ENCODE assay signal across 8 cellular contexts in genomic region chr9:38160613-38161215, GRCh38.
DNase-seq lines count a peak whose midpoint lies in the region; TF ChIP-seq lines count a peak whose summit lies in the region.

No MANE protein-coding gene starts in this region.

- WGBS in liver: 42% methylated on average over 9 of the region's 9 CpGs

- TF ChIP-seq CTCF in chondrocyte (IDR thresholded peaks at IDR 0.05) (peak; percentile 85), liver (IDR thresholded peaks at IDR 0.05; ENCODE audit: low read depth, low read length, missing input control) (peak; percentile 74)

- peak; percentile 22 for DNase-seq in NCI-H345 (lab: John Stamatoyannopoulos, UW)
- DNase-seq in NCI-H345 treated with DMSO at 0.1 percent for 48 hours (lab: John Stamatoyannopoulos, UW; ENCODE audit: unreplicated experiment): no peak
- peak; percentile 40 for DNase-seq in NCI-H1092 treated with DMSO at 0.1 percent for 48 hours (lab: John Stamatoyannopoulos, UW)
- peak; percentile 22 for DNase-seq in activated CD4-positive, alpha-beta T cell treated with anti-CD3 and anti-CD28 coated beads for 1 hour
- no peak for DNase-seq in chondrocyte (ENCODE audit: low spot score)
- peak; percentile 27 for DNase-seq in stimulated activated CD8-positive, alpha-beta memory T cell treated with anti-CD3 and anti-CD28 coated beads, Interleukin-15, amount 100 ng/mL, for 24 hours (ENCODE audit: low read depth)
- DNase-seq in OCI-M2 (lab: John Stamatoyannopoulos, UW; ENCODE audit: unreplicated experiment): no peak

- H3K9me3 ChIP-seq in liver (ENCODE audit: control insufficient read depth in 4 of 4, low read length in 3 of 4): no peaks in the 10 kb centered on the region

- no peak overlapping the region for H3K4me3 Mint-ChIP-seq in chondrocyte (ENCODE audit: unreplicated experiment)

- peaks cover 0 to 4% (median 0%) of the 10 kb centered on the region in 4 donors for H3K4me1 ChIP-seq in liver (ENCODE audit: control insufficient read depth in 4 of 4, insufficient read depth in 4 of 4, low read length in 3 of 4)

- no peak overlapping the region for H3K27ac Mint-ChIP-seq in chondrocyte (ENCODE audit: unreplicated experiment)

- no peak overlapping the region for H3K27ac ChIP-seq in liver (ENCODE audit: low read depth in 1 of 2, low read length in 2 of 2)

- H3K9me3 Mint-ChIP-seq in chondrocyte (ENCODE audit: low read depth): no peaks in the 10 kb centered on the region

- no peaks in the 10 kb centered on the region for H3K27me3 Mint-ChIP-seq in chondrocyte (ENCODE audit: low read depth)

- H3K4me3 ChIP-seq in liver (ENCODE audit: low read depth in 1 of 3, low read length in 3 of 3): no peak overlapping the region

- TF ChIP-seq RAD21 in liver (IDR thresholded peaks at IDR 0.05): peak; percentile 76 to 87

- no peaks in the 10 kb centered on the region for H3K36me3 Mint-ChIP-seq in chondrocyte (ENCODE audit: low read depth)

- H3K36me3 ChIP-seq in liver (ENCODE audit: control insufficient read depth in 4 of 4, insufficient read depth in 3 of 4, low read depth in 1 of 4, low read length in 3 of 4): no peaks in the 10 kb centered on the region

- peaks cover 12% of the 10 kb centered on the region for H3K4me1 Mint-ChIP-seq in chondrocyte (ENCODE audit: low read depth)

- no peak overlapping the region for H3K9ac ChIP-seq in liver (ENCODE audit: low read depth in 1 of 2, low read length in 2 of 2)

- no peaks in the 10 kb centered on the region for H3K27me3 ChIP-seq in liver (ENCODE audit: control insufficient read depth in 4 of 4, insufficient read depth in 4 of 4, low read length in 3 of 4)

TF ChIP-seq in liver, 16 proteins besides CTCF, POLR2A, EP300 and RAD21:
- TF ChIP-seq FOXA1 (IDR thresholded peaks at IDR 0.05): no peak
- no peak for TF ChIP-seq RXRA (IDR thresholded peaks at IDR 0.05)
- no peak for TF ChIP-seq GABPA (IDR thresholded peaks at IDR 0.05 in 1 of 2, conservative IDR thresholded peaks at IDR 0.05 in 1 of 2)
- no peak for TF ChIP-seq ZBTB33 (IDR thresholded peaks at IDR 0.05)
- TF ChIP-seq YY1 (IDR thresholded peaks at IDR 0.05): no peak
- no peak for TF ChIP-seq JUND (IDR thresholded peaks at IDR 0.05)
- no peak for TF ChIP-seq EGR1 (IDR thresholded peaks at IDR 0.05; ENCODE audit: low read depth in 2 of 2)
- no peak for TF ChIP-seq MAX (IDR thresholded peaks at IDR 0.05)
- TF ChIP-seq REST (IDR thresholded peaks at IDR 0.05): no peak
- TF ChIP-seq SP1 (IDR thresholded peaks at IDR 0.05): no peak
- no peak for TF ChIP-seq HNF4A (conservative IDR thresholded peaks at IDR 0.05)
- TF ChIP-seq HNF4G (IDR thresholded peaks at IDR 0.05): no peak
- TF ChIP-seq ATF3 (IDR thresholded peaks at IDR 0.05): no peak

Comparison
In these comparisons a context has a peak if more than half of its experiments do, and no peak if none do; other contexts are left out.
1. DNase-seq: peak in NCI-H345 (single experiment), NCI-H1092 treated with DMSO at 0.1 percent for 48 hours (single experiment), activated CD4-positive, alpha-beta T cell treated with anti-CD3 and anti-CD28 coated beads for 1 hour (single experiment) and stimulated activated CD8-positive, alpha-beta memory T cell treated with anti-CD3 and anti-CD28 coated beads, Interleukin-15, amount 100 ng/mL, for 24 hours (single experiment); none in NCI-H345 treated with DMSO at 0.1 percent for 48 hours (single experiment), chondrocyte (single experiment) and OCI-M2 (single experiment).